ENCODE assay signal across 8 cellular contexts in the genomic region with DNA sequence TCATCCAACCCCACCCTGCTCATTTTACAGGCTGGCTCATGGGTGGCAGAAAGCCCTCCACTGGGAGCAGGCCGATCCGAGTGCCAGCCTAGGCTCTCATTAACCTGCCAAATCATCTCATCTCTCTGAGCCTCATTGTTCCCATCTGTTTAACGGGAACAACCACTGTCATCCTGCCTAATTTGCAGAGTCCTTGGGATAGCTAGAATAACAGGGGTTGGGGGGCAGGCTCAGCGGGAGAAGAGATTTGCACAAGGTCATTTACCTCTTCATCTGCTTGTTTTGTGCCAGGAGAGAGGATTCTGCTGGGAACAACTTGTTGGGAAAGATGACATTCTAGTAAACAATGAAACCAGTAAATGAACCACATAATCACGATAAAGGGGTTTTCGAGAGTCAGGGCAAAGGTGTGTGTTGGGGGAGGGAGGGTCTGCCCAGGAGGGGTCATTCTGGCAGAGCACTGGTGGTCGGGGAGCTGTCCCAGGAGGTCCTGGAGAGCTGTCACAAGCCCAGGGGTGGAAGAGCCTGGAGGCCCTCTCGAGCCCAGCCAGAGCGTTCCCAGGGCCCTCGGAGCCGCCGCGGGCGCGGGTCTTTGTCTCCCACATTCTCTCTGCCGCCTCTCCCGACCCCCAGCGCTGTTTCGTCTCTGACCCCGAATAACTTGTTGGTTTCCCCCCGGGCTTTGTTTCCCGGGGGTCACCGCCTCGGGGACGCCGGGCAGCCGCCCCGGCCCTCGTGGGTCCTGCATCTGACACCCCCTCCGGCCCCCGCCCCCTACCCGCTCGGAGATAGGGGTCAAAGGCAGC. TPM values are rescaled to one million over a fixed set of nuclear protein-coding genes. Genes with fewer than 3 reads are reported as not detected.
DNase-seq lines count a peak whose midpoint lies in the region; ATAC-seq and TF ChIP-seq lines count a peak whose summit lies in the region.

No MANE protein-coding gene starts in this region.

- H3K4me1 Mint-ChIP-seq in activated CD4-positive, alpha-beta memory T cell treated with anti-CD3 and anti-CD28 coated beads for 36 hours (ENCODE audit: low read depth), result peaks cover 7% of the 10 kb centered on the region

- no peak for ATAC-seq in GM18498 (IDR thresholded peaks at IDR 0.05; ENCODE audit: unreplicated experiment)
- no peak for ATAC-seq in HG03095 (IDR thresholded peaks at IDR 0.05; ENCODE audit: unreplicated experiment)

- peaks cover 30 to 56% (median 41%) of the 10 kb centered on the region in 6 donors for H3K4me1 ChIP-seq in spleen

- no peaks in the 10 kb centered on the region for H3K36me3 Mint-ChIP-seq in activated CD4-positive, alpha-beta memory T cell treated with anti-CD3 and anti-CD28 coated beads for 36 hours

- TF ChIP-seq CTCF in spleen (IDR thresholded peaks at IDR 0.05 in 8 of 11, conservative IDR thresholded peaks at IDR 0.05 in 3 of 11), result no peak

- H3K27me3 Mint-ChIP-seq in activated CD4-positive, alpha-beta memory T cell treated with anti-CD3 and anti-CD28 coated beads for 36 hours, result peaks cover 16% of the 10 kb centered on the region

- TF ChIP-seq POLR2A in spleen (IDR thresholded peaks at IDR 0.05), result no peak

- no peaks in the 10 kb centered on the region for H3K9me3 ChIP-seq in spleen

- DNase-seq in NCI-H1417 (lab: John Stamatoyannopoulos, UW), result peak in 2 of 3 experiments; percentile 48 to 62
- DNase-seq in NCI-H1417 treated with DMSO at 0.1 percent for 48 hours (lab: John Stamatoyannopoulos, UW), result no peak
- no peak for DNase-seq in activated CD4-positive, alpha-beta memory T cell treated with anti-CD3 and anti-CD28 coated beads for 36 hours
- DNase-seq in spleen, result peak; percentile 90
- no peak for DNase-seq in NCI-H2196 treated with DMSO at 0.1 percent for 48 hours (lab: John Stamatoyannopoulos, UW; ENCODE audit: unreplicated experiment)

- POLR2A ChIA-PET in activated CD4-positive, alpha-beta memory T cell treated with anti-CD3 and anti-CD28 coated beads for 36 hours (lab: Charles Lee), result no interaction called here

- peak overlapping the region; percentile 70 to 99 (median 97) for H3K27ac ChIP-seq in spleen

- no peaks in the 10 kb centered on the region for H3K9me3 Mint-ChIP-seq in activated CD4-positive, alpha-beta memory T cell treated with anti-CD3 and anti-CD28 coated beads for 36 hours

- H3K4me3 Mint-ChIP-seq in activated CD4-positive, alpha-beta memory T cell treated with anti-CD3 and anti-CD28 coated beads for 36 hours, result peak overlapping the region; percentile 60

- peak overlapping the region; percentile 76 for H3K4me3 ChIP-seq in iPS-11a (ENCODE audit: low read depth, low read length)
- peak overlapping the region; percentile 65 to 91 (median 75) for H3K4me3 ChIP-seq in spleen

- CTCF ChIA-PET in activated CD4-positive, alpha-beta memory T cell treated with anti-CD3 and anti-CD28 coated beads for 36 hours (lab: Charles Lee), result interaction anchor here (0.7 kb wide), 1 partner anchor 26 kb away, joined by 3 read pairs; no protein-coding TSS in a partner anchor

- intact Hi-C loops in activated CD4-positive, alpha-beta memory T cell treated with anti-CD3 and anti-CD28 coated beads for 36 hours (cut with micrococcal nuclease), result no loop called here
- intact Hi-C loops in spleen (cut with DNase I; ENCODE audit: low total_unique reads), result no loop called here

- H3K36me3 ChIP-seq in spleen, result peaks cover 0 to 4% (median 0%) of the 10 kb centered on the region in 6 donors

- no peak overlapping the region for H3K27ac Mint-ChIP-seq in activated CD4-positive, alpha-beta memory T cell treated with anti-CD3 and anti-CD28 coated beads for 36 hours

- H3K27me3 ChIP-seq in spleen (replicated peaks in 1 of 7), result peaks cover 0 to 9% (median 0%) of the 10 kb centered on the region in 7 donors

- 20 to 57% (median 22%) methylated on average over 10 to 33 of the region's 33 CpGs for WGBS in spleen, 5 donors

RNA-seq across cellular contexts. Expression of gene NDST1, which starts 22.8 kb away (rescaled TPM):
- total RNA-seq in activated CD4-positive, alpha-beta memory T cell treated with anti-CD3 and anti-CD28 coated beads for 36 hours, result 1 to 10 TPM; 2.5 to 2.6 TPM
- total RNA-seq in spleen, result 100 to 1,000 TPM; 123 to 360 (median 261) TPM
- 10 to 100 TPM in 1 of 3 donors, 1 to 10 TPM in 2; 6.1 to 45.7 (median 6.8) TPM for polyA plus RNA-seq in spleen

RNA-seq across cellular contexts. Expression of gene RPS14, which starts 35.6 kb away (rescaled TPM):
- total RNA-seq in activated CD4-positive, alpha-beta memory T cell treated with anti-CD3 and anti-CD28 coated beads for 36 hours, result 1,000 to 10,000 TPM; 3,748 to 3,882 TPM
- total RNA-seq in spleen, result 1,000 to 10,000 TPM; 1,801 to 2,829 (median 2,025) TPM
- polyA plus RNA-seq in spleen, result 1,000 to 10,000 TPM; 5,417 to 8,400 (median 8,329) TPM

Comparison
In these comparisons a context has a peak if more than half of its experiments do, and no peak if none do; other contexts are left out.
1. DNase-seq: peak in NCI-H1417 (2 of 3) and spleen (single experiment); none in NCI-H1417 treated with DMSO at 0.1 percent for 48 hours (single experiment), activated CD4-positive, alpha-beta memory T cell treated with anti-CD3 and anti-CD28 coated beads for 36 hours (single experiment) and NCI-H2196 treated with DMSO at 0.1 percent for 48 hours (single experiment).
2. RNA of gene NDST1, which starts 22.8 kb away (total RNA-seq): 123 to 360 TPM in spleen; 2.5 to 2.6 TPM in activated CD4-positive, alpha-beta memory T cell treated with anti-CD3 and anti-CD28 coated beads for 36 hours; every median in the first group is over 10 times any median in the second.